8 cellular contexts compared by ENCODE assay signal in the genomic region with DNA sequence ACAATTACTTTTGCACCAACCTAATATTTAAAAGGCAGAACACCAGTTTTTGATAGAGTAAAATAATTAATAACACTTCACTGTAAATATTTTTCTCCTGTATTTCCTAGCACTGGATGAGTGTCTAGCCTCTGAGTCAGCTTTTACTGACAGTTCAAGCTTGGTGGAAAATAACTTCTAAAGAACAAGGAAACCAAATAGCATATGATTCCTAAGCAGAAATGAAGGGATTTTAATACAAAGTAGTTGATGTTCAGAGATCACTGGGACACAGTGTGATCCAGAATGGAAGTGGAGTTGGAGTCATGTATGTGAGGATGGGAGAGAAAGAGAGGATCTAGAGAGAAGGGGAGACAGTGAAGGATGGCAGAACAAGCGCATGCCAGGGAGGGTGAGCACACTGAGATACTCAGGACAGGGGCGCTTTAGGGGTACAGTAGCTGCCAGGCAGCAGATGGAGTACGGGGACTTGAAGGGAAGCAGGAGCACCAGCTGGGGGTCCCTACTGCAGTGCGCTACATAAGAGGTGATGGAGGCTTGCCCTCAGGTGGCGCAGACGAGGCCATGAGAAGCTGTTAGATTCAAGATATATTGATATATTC.
A peak's percentile ranks its signal among the peaks of the same experiment; 100 is the strongest.
DNase-seq lines count a peak whose midpoint lies in the region; ATAC-seq and TF ChIP-seq lines count a peak whose summit lies in the region.

No MANE protein-coding gene starts in this region.

- H3K36me3 ChIP-seq in right atrium auricular region (no peaks in the 10 kb centered on the region), upper lobe of left lung (no peaks in the 10 kb centered on the region)

- no peak overlapping the region for H3K4me3 ChIP-seq in right atrium auricular region
- no peak overlapping the region for H3K4me3 ChIP-seq in upper lobe of left lung

- no peak for DNase-seq in CD4-positive, alpha-beta T cell
- DNase-seq in M059J (ENCODE audit: low read depth): peak; percentile 51
- DNase-seq in right atrium auricular region (ENCODE audit: low spot score): no peak
- DNase-seq in upper lobe of left lung: no peak
- DNase-seq in stimulated activated CD4-positive, alpha-beta T cell treated with anti-CD3 and anti-CD28 coated beads, Interleukin-4, amount 100 ng/mL, for 4 hours: no peak
- DNase-seq in HEK293T (ENCODE audit: extremely low spot score): no peak
- no peak for DNase-seq in stimulated activated CD4-positive, alpha-beta T cell treated with anti-CD3 and anti-CD28 coated beads, Interleukin-12 subunit alpha, Interleukin-12 subunit beta, amount 100 ng/mL, for 4 hours

- H3K27me3 Mint-ChIP-seq in CD4-positive, alpha-beta T cell: no peaks in the 10 kb centered on the region

- no peak overlapping the region for H3K4me3 Mint-ChIP-seq in CD4-positive, alpha-beta T cell

- CTCF ChIA-PET in CD4-positive, alpha-beta T cell (lab: Charles Lee): interaction anchor here (1.3 kb wide), 1 partner anchor 50 kb away, joined by 4 read pairs; no protein-coding TSS in a partner anchor
- CTCF ChIA-PET in HEK293T (lab: Yijun Ruan, JAX): no interaction called here

- POLR2A ChIA-PET in CD4-positive, alpha-beta T cell (lab: Charles Lee): interaction anchor here (0.8 to 1.0 kb wide), 2 partner anchors 118 to 124 kb away, joined by 3 to 5 read pairs; a partner anchor contains a TSS
- POLR2A ChIA-PET in HEK293T (lab: Yijun Ruan, JAX): interaction anchor here (1.1 kb wide), 1 partner anchor 51 kb away, joined by 3 read pairs; no protein-coding TSS in a partner anchor

- TF ChIP-seq CTCF in CD4-positive, alpha-beta T cell (IDR thresholded peaks at IDR 0.05): no peak
- TF ChIP-seq CTCF in right atrium auricular region (IDR thresholded peaks at IDR 0.05) (no peak), upper lobe of left lung (IDR thresholded peaks at IDR 0.05) (no peak)

- H3K36me3 Mint-ChIP-seq in CD4-positive, alpha-beta T cell (ENCODE audit: low read depth): no peaks in the 10 kb centered on the region

- 87 to 98% methylated on average over 6 of the region's 6 CpGs for WGBS in upper lobe of left lung, 2 donors

- peaks cover 20% of the 10 kb centered on the region for H3K4me1 Mint-ChIP-seq in CD4-positive, alpha-beta T cell (ENCODE audit: low read depth)

- H3K27ac Mint-ChIP-seq in CD4-positive, alpha-beta T cell: peak overlapping the region; percentile 4

- no peaks in the 10 kb centered on the region for H3K27me3 ChIP-seq in CD4-positive, alpha-beta T cell (ENCODE audit: control insufficient read depth, insufficient read depth, low read length)
- H3K27me3 ChIP-seq in right atrium auricular region (no peaks in the 10 kb centered on the region), upper lobe of left lung (no peaks in the 10 kb centered on the region)

- peak; percentile 19 for ATAC-seq in CD4-positive, alpha-beta T cell (ENCODE audit: poor library complexity)
- ATAC-seq in GM21390 (IDR thresholded peaks at IDR 0.05; ENCODE audit: unreplicated experiment) (peak; percentile 19), upper lobe of left lung (ENCODE audit: low FRiP score in 2 of 2) (no peak)

- TF ChIP-seq EP300 in upper lobe of left lung (IDR thresholded peaks at IDR 0.05): no peak

- H3K4me1 ChIP-seq in right atrium auricular region: peaks cover 0 to 18% of the 10 kb centered on the region in 2 donors
- H3K4me1 ChIP-seq in upper lobe of left lung: peaks cover 0 to 18% (median 11%) of the 10 kb centered on the region in 4 donors

- intact Hi-C loops in CD4-positive, alpha-beta T cell (cut with DNase I, micrococcal nuclease): loop anchor here in 1 of 2 experiments (10.0 kb wide), 1 partner anchor 752 kb away; no protein-coding TSS in a partner anchor

- H3K27ac ChIP-seq in CD4-positive, alpha-beta T cell (ENCODE audit: low read depth, low read length): no peak overlapping the region
- H3K27ac ChIP-seq in right atrium auricular region: peak overlapping the region; percentile 36 to 63
- H3K27ac ChIP-seq in upper lobe of left lung: peak overlapping the region in 1 of 4 donors; percentile 57

- no peaks in the 10 kb centered on the region for H3K9me3 Mint-ChIP-seq in CD4-positive, alpha-beta T cell

- TF ChIP-seq POLR2A in upper lobe of left lung (IDR thresholded peaks at IDR 0.05): no peak

- no peaks in the 10 kb centered on the region for H3K9me3 ChIP-seq in CD4-positive, alpha-beta T cell (ENCODE audit: control insufficient read depth, low read length)
- H3K9me3 ChIP-seq in right atrium auricular region: peaks cover 0 to 5% of the 10 kb centered on the region in 2 donors
- H3K9me3 ChIP-seq in upper lobe of left lung: no peaks in the 10 kb centered on the region

TF ChIP-seq in HEK293T, 16 proteins besides CTCF, POLR2A, EP300 and RAD21:
- no peak for TF ChIP-seq ELF4 (IDR thresholded peaks at IDR 0.05)
- no peak for TF ChIP-seq SUZ12 (IDR thresholded peaks at IDR 0.05)
- no peak for TF ChIP-seq ARNT (IDR thresholded peaks at IDR 0.05)
- no peak for TF ChIP-seq FOXM1 (IDR thresholded peaks at IDR 0.05; ENCODE audit: borderline replicate concordance)
- no peak for TF ChIP-seq TARDBP (IDR thresholded peaks at IDR 0.05)
- no peak for TF ChIP-seq ZNF384 (IDR thresholded peaks at IDR 0.05)
- TF ChIP-seq CTBP1 (IDR thresholded peaks at IDR 0.05; ENCODE audit: borderline replicate concordance): no peak
- no peak for TF ChIP-seq NFRKB (IDR thresholded peaks at IDR 0.05)
- no peak for TF ChIP-seq BHLHE40 (IDR thresholded peaks at IDR 0.05; ENCODE audit: borderline replicate concordance)
- TF ChIP-seq HDGF (IDR thresholded peaks at IDR 0.05; ENCODE audit: borderline replicate concordance): no peak

Comparison
In these comparisons a context has a peak if more than half of its experiments do, and no peak if none do; other contexts are left out.
1. ATAC-seq: peak in CD4-positive, alpha-beta T cell (single experiment) and GM21390 (single experiment); none in upper lobe of left lung (0 of 2).